ENCODE assay signal across 8 cellular contexts in genomic region chr14:45252356-45253069, GRCh38. TPM values are rescaled to one million over a fixed set of nuclear protein-coding genes. Genes with fewer than 3 reads are reported as not detected.
DNase-seq lines count a peak whose midpoint lies in the region; ATAC-seq, FAIRE-seq and TF ChIP-seq lines count a peak whose summit lies in the region.

No MANE protein-coding gene starts in this region.

- H2BK12ac ChIP-seq in H1 (ENCODE audit: low read depth, low read length), result no peak overlapping the region; the same call in 1 of the 2 replicates

- CTCF ChIA-PET in H1 (lab: Charles Lee; ENCODE audit: partially characterized antibody), result interaction anchor here (0.9 to 8.6 kb wide), 14 partner anchors 8 to 819 kb away, joined by 3 to 85 read pairs (median 3); partner anchors contain the start of gene FKBP3

- H2AK5ac ChIP-seq in H1 (ENCODE audit: low read depth, low read length), result no peak overlapping the region

- peaks cover 35 to 55% of the 10 kb centered on the region in 2 experiments for H3K79me2 ChIP-seq in H1 (ENCODE audit: control insufficient read depth in 1 of 2, insufficient read depth in 2 of 2, low read length in 2 of 2)

- TF ChIP-seq CTCF in cardiac muscle cell (IDR thresholded peaks at IDR 0.05; ENCODE audit: low read depth, low read length) (no peak), H1 (IDR thresholded peaks at IDR 0.05; ENCODE audit: control extremely low read depth in 1 of 3, insufficient read depth in 1 of 3, low read depth in 1 of 3, low read length in 3 of 3) (no peak), neural crest cell (conservative IDR thresholded peaks at IDR 0.05) (no peak)

- H3K9me3 ChIP-seq in cardiac muscle cell (ENCODE audit: low read depth) (no peaks in the 10 kb centered on the region), SJCRH30 (replicated peaks) (no peaks in the 10 kb centered on the region; the same call in 1 of the 2 replicates), H1 (ENCODE audit: insufficient read depth in 2 of 2, low read depth in 1 of 2, low read length in 1 of 2) (no peaks in the 10 kb centered on the region)

- H2BK5ac ChIP-seq in H1 (ENCODE audit: low read depth, low read length), result peak overlapping the region; percentile 53; the same call in 1 of the 2 replicates

- FAIRE-seq in H1 (lab: Jason Lieb, UNC), result no peak

- DNase-seq in cardiac muscle cell (ENCODE audit: low read depth in 1 of 2, low spot score in 1 of 2) (peak in 1 of 2 donors; percentile 33), cardiac septum (ENCODE audit: low spot score) (no peak), SJCRH30 (peak; percentile 30 to 47), H1 (ENCODE audit: low read depth in 1 of 2, low spot score in 2 of 2) (no peak), neural crest cell (ENCODE audit: low read depth, low spot score) (peak; percentile 6), ecto neural progenitor cell (ENCODE audit: low spot score) (no peak), amygdala (lab: John Stamatoyannopoulos, UW) (no peak)

- TF ChIP-seq EP300 in H1 (IDR thresholded peaks at IDR 0.05; ENCODE audit: borderline replicate concordance in 1 of 2, low read depth in 2 of 2, low read length in 2 of 2), result no peak

- H4K91ac ChIP-seq in H1 (replicated peaks; ENCODE audit: insufficient read length, low read length), result peak overlapping the region; percentile 19

- intact Hi-C loops in cardiac septum (cut with DNase I), result loop anchor here (5.0 kb wide), 4 partner anchors 115 to 355 kb away; partner anchors contain the start of genes FANCM, KLHL28, PRPF39 and TOGARAM1

- peak overlapping the region; percentile 96 for H3K4me3 Mint-ChIP-seq in neural crest cell

- H3K36me3 ChIP-seq in cardiac muscle cell (no peaks in the 10 kb centered on the region), SJCRH30 (no peaks in the 10 kb centered on the region), H1 (ENCODE audit: control insufficient read depth in 2 of 4, insufficient read depth in 4 of 4, low read length in 3 of 4) (no peaks in the 10 kb centered on the region)

- H2BK15ac ChIP-seq in H1 (ENCODE audit: low read length), result no peak overlapping the region

- peak overlapping the region; percentile 35 for H3K4ac ChIP-seq in H1 (replicated peaks; ENCODE audit: insufficient read length, low read depth, low read length)

- no peak overlapping the region for H3K23ac ChIP-seq in H1 (ENCODE audit: insufficient read length)

- peak overlapping the region; percentile 41; the same call in 1 of the 2 replicates for H3K18ac ChIP-seq in H1 (ENCODE audit: extremely low read depth, low read length)

- H3K27me3 ChIP-seq in cardiac muscle cell (no peaks in the 10 kb centered on the region), SJCRH30 (no peaks in the 10 kb centered on the region), H1 (replicated peaks in 1 of 4; ENCODE audit: control insufficient read depth in 3 of 4, extremely low read depth in 1 of 4, insufficient read depth in 3 of 4, low read length in 3 of 4) (no peaks in the 10 kb centered on the region; a peak in 1 of 7 replicates)

- H3K4me1 ChIP-seq in cardiac muscle cell (ENCODE audit: low read depth), result peaks cover 9% of the 10 kb centered on the region
- 0 out of 2 replicates have a peak, but pooled peaks cover 6% of the 10 kb centered on the region for H3K4me1 ChIP-seq in SJCRH30
- peaks cover 0 to 5% (median 0%) of the 10 kb centered on the region in 4 experiments; a peak in 1 of 7 replicates for H3K4me1 ChIP-seq in H1 (replicated peaks in 1 of 4; ENCODE audit: control insufficient read depth in 3 of 4, insufficient read depth in 4 of 4, low read length in 3 of 4)

- H3K4me3 ChIP-seq in cardiac muscle cell, result peak overlapping the region; percentile 56
- peak overlapping the region; percentile 84 for H3K4me3 ChIP-seq in SJCRH30
- H3K4me3 ChIP-seq in H1 (ENCODE audit: extremely low read depth in 1 of 4, insufficient read depth in 2 of 4, low read depth in 3 of 4, low read length in 4 of 4), result peak overlapping the region; percentile 93 to 99 (median 94)

- H2AFZ ChIP-seq in H1 (ENCODE audit: low read length), result no peak overlapping the region

- H3K4me1 Mint-ChIP-seq in neural crest cell, result peaks cover 21% of the 10 kb centered on the region

- no peak overlapping the region for H3K56ac ChIP-seq in H1 (replicated peaks; ENCODE audit: insufficient read length, low read depth, low read length)

- POLR2A ChIA-PET in H1 (lab: Charles Lee; ENCODE audit: partially characterized antibody), result interaction anchor here (0.9 to 2.8 kb wide), 6 partner anchors 8 to 356 kb away, joined by 3 to 8 read pairs (median 4); partner anchors contain the start of gene FKBP3

- peaks cover 0 to 2% of the 10 kb centered on the region in 2 experiments for H4K20me1 ChIP-seq in H1 (replicated peaks in 1 of 2; ENCODE audit: control insufficient read depth in 1 of 2, insufficient read depth in 2 of 2, low read length in 2 of 2)

- H3K4me2 ChIP-seq in H1 (ENCODE audit: insufficient read depth in 1 of 2, low read depth in 2 of 2, low read length in 2 of 2), result peak overlapping the region; percentile 66 to 83

- H3K9ac ChIP-seq in H1 (replicated peaks in 1 of 4; ENCODE audit: extremely low read depth in 1 of 4, low read depth in 3 of 4, low read length in 3 of 4), result peak overlapping the region; percentile 72 to 88 (median 82)

- peaks cover 6% of the 10 kb centered on the region for H3K9me3 Mint-ChIP-seq in neural crest cell

- peak overlapping the region; percentile 26 for H3K27ac ChIP-seq in cardiac muscle cell
- peak overlapping the region; percentile 68 for H3K27ac ChIP-seq in SJCRH30
- H3K27ac ChIP-seq in H1 (ENCODE audit: low read depth, low read length), result peak overlapping the region; percentile 66; the same call in 1 of the 2 replicates

- peak overlapping the region; percentile 52; the same call in 1 of the 2 replicates for H4K8ac ChIP-seq in H1 (ENCODE audit: extremely low read depth, insufficient read depth, low read length)

- H2BK20ac ChIP-seq in H1 (ENCODE audit: low read length), result no peak overlapping the region

- ATAC-seq in HG03571 (IDR thresholded peaks at IDR 0.05; ENCODE audit: unreplicated experiment), result no peak

- peak overlapping the region; percentile 30 for H4K5ac ChIP-seq in H1 (ENCODE audit: insufficient read length, low read depth, low read length)

- peaks cover 6% of the 10 kb centered on the region for H3K27me3 Mint-ChIP-seq in neural crest cell (ENCODE audit: low read depth)

- H3K27ac Mint-ChIP-seq in neural crest cell (ENCODE audit: unreplicated experiment), result peak overlapping the region; percentile 96

- H3K36me3 Mint-ChIP-seq in neural crest cell (ENCODE audit: low read depth), result peaks cover 2% of the 10 kb centered on the region

- no peak for TF ChIP-seq POLR2A in H1 (IDR thresholded peaks at IDR 0.05; ENCODE audit: control extremely low read depth in 1 of 2, low read depth in 2 of 2, low read length in 2 of 2)

- WGBS in H1 (ENCODE audit: extremely low coverage in 1 of 2, insufficient coverage in 1 of 2, insufficient read length in 1 of 2, insufficient replicate concordance in 2 of 2, low coverage in 1 of 2, low lambda C conversion rate in 2 of 2, missing lambda C conversion rate in 1 of 2), 2 experiments, result 1% methylated on average over 26 of the region's 26 CpGs; no CpG with 5 or more reads in 1 of the 2 experiments

- peak overlapping the region; percentile 22 for H2BK120ac ChIP-seq in H1 (replicated peaks; ENCODE audit: low read depth, low read length)

- H3K14ac ChIP-seq in H1 (ENCODE audit: insufficient read length), result no peak overlapping the region

- no peak for TF ChIP-seq RAD21 in H1 (IDR thresholded peaks at IDR 0.05 in 1 of 2, conservative IDR thresholded peaks at IDR 0.05 in 1 of 2; ENCODE audit: low read depth in 2 of 2, low read length in 2 of 2)

- no peaks in the 10 kb centered on the region; the same call in 1 of the 2 replicates for H3K79me1 ChIP-seq in H1 (ENCODE audit: low read depth, low read length)

- H3K23me2 ChIP-seq in H1 (ENCODE audit: low read depth, low read length), result peaks cover 2% of the 10 kb centered on the region; the same call in 1 of the 2 replicates

TF ChIP-seq in H1, 55 proteins besides CTCF, POLR2A, EP300 and RAD21:
- TF ChIP-seq KDM4A (IDR thresholded peaks at IDR 0.05; ENCODE audit: low read depth, low read length, severe bottlenecking) (peak; percentile 52), SAP30 (IDR thresholded peaks at IDR 0.05; ENCODE audit: insufficient read depth, insufficient replicate concordance, low read length) (peak; percentile 21), SIN3A (conservative IDR thresholded peaks at IDR 0.05 in 1 of 2, IDR thresholded peaks at IDR 0.05 in 1 of 2; ENCODE audit: low read depth in 1 of 2, low read length in 2 of 2) (no peak)

RNA-seq across cellular contexts. Expression of gene MIS18BP1, which starts 0.5 kb away (rescaled TPM):
- 6.2 and 34.8 TPM in 2 replicates for total RNA-seq in cardiac muscle cell
- 11.8 and 42.2 TPM in 2 replicates for polyA plus RNA-seq in cardiac muscle cell
- total RNA-seq in cardiac septum, result 9.7 TPM
- total RNA-seq in SJCRH30 (2014; rRNA removed; shearing (Covaris generic)), result 39.1 and 55.0 TPM in 2 replicates
- total RNA-seq in H1 (2021; fragmentation: NEBNext Ultra II Directional; extraction: Animal tissue kit (Norgen Biotek cat#: 25700)), result 73.0 and 80.5 TPM in 2 replicates
- polyA plus RNA-seq in H1 (2011; rRNA removed), result 12.8 and 13.1 TPM in 2 replicates
- polyA plus RNA-seq in H1 (2011; cell fraction: cytosol; rRNA removed), result 31.6 TPM
- polyA plus RNA-seq in H1 (2011; cell fraction: nucleus; rRNA removed), result 12.6 TPM
- polyA plus RNA-seq in H1 (2012, experiment 1 of 2), result 36.2 to 50.2 TPM (median 38.6 TPM) in 4 replicates
- 2.7 TPM for polyA plus RNA-seq in H1 (2012, experiment 2 of 2)
- polyA plus RNA-seq in H1 (2013, experiment 1 of 2), result 65.7 TPM
- polyA plus RNA-seq in H1 (2013, experiment 2 of 2), result 60.2 TPM
- polyA minus RNA-seq in H1 (2011; rRNA and poly(A)+ RNA removed), result 22.4 and 38.9 TPM in 2 replicates
- polyA minus RNA-seq in H1 (2011; cell fraction: cytosol; rRNA and poly(A)+ RNA removed), result 49.8 TPM
- 71.2 TPM for polyA minus RNA-seq in H1 (2011; cell fraction: nucleus; rRNA and poly(A)+ RNA removed)
- 55.2 and 58.9 TPM in 2 replicates for total RNA-seq in neural crest cell

Comparison
In these comparisons a context has a peak if more than half of its experiments do, and no peak if none do; other contexts are left out.
1. DNase-seq: peak in SJCRH30 (2 of 2) and neural crest cell (single experiment); none in cardiac septum (single experiment), H1 (0 of 2), ecto neural progenitor cell (single experiment) and amygdala (0 of 56).
2. Peak in every context shown above with its lines, with median percentiles within 50 percentile points of each other: H3K27ac ChIP-seq and H3K4me3 ChIP-seq.